Comparison of ENCODE assay signal across 21 cellular contexts in the genomic region with DNA sequence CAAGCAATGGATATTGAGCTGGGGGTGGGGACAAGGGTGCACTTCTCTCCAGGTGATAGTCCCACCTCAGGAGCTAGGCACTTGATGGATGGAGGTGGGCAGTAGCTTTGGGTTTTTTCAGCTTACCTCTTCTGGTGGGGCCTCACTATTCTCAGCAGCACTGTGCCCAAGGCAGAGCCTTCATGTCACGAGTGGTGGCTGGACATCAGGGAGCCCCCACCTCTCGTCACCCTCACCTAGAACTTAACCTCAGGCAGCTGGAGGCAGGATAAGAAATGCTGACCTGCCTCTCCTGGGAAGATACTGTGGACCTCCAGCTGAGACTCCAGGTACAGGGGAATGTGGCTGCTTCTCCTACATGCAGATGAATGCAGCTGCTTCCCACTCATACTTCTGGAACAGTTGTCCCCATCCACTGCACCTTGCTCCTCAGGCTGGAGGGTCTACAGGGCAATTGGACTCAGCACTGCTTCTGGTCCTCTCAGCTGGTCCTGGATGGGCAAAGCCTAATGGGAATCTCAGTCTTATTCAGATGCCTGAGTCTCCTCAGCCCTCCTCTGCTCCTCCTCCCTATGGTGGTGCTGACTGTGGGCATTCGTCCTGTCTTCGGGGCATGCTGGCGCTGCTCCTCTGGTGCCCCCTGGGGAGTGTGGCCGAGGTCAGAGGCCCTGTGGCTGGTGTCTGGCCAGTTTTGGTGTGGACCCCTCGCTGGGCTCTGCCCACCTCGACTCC.
DNase-seq lines count a peak whose midpoint lies in the region; ATAC-seq, FAIRE-seq and TF ChIP-seq lines count a peak whose summit lies in the region.
"Had no signal": no experiment of that assay in that cellular context is flagged by ENCODE, and none has a peak within 500 bp of the region (broad histone marks: within the 10 kb centered on the region; RNA-seq: fewer than 3 reads in every experiment).

No MANE protein-coding gene starts in this region.

- no peak for TF ChIP-seq RAD21 in HepG2 (CRISPR knock-in tag; IDR thresholded peaks at IDR 0.05)

- H3K4me1 ChIP-seq in right lobe of liver = no peaks in the 10 kb centered on the region
- H3K4me1 ChIP-seq in HepG2 (ENCODE audit: insufficient read depth, low read length) = no peaks in the 10 kb centered on the region
- H3K4me1 ChIP-seq in astrocyte (ENCODE audit: insufficient read depth, low read length) = peaks cover 15% of the 10 kb centered on the region
- H3K4me1 ChIP-seq in transverse colon = peaks cover 0 to 4% (median 0%) of the 10 kb centered on the region in 4 donors
- H3K4me1 ChIP-seq: left lung had no signal

- H3K9me3 ChIP-seq in right lobe of liver = no peaks in the 10 kb centered on the region
- no peaks in the 10 kb centered on the region for H3K9me3 ChIP-seq in HepG2 (ENCODE audit: low read length)
- H3K9me3 ChIP-seq in astrocyte (ENCODE audit: insufficient read depth, low read depth, low read length) = no peaks in the 10 kb centered on the region
- H3K9me3 ChIP-seq in transverse colon = no peaks in the 10 kb centered on the region
- H3K9me3 ChIP-seq: ascending aorta, left lung had no signal

- H3K27me3 ChIP-seq in right lobe of liver (no peaks in the 10 kb centered on the region), HepG2 (ENCODE audit: control insufficient read depth in 1 of 2, insufficient read depth in 2 of 2, low read length in 2 of 2) (peaks cover 1 to 17% of the 10 kb centered on the region in 2 experiments; a peak in 3 of 5 replicates), astrocyte (ENCODE audit: insufficient read depth, low read length) (no peaks in the 10 kb centered on the region), transverse colon (no peaks in the 10 kb centered on the region)
- H3K27me3 ChIP-seq: ascending aorta, left lung had no signal

- intact Hi-C loops in right lobe of liver (cut with DNase I) (no loop called here), HepG2 (cut with micrococcal nuclease; ENCODE audit: unreplicated experiment) (loop anchor here (10.0 kb wide), 1 partner anchor 1638 kb away; no protein-coding TSS in a partner anchor), transverse colon (cut with DNase I; ENCODE audit: low total_unique reads) (no loop called here)

- H3K9me3 Mint-ChIP-seq in astrocyte (ENCODE audit: unreplicated experiment) (peaks cover 13% of the 10 kb centered on the region), osteocyte (ENCODE audit: unreplicated experiment) (peaks cover 12% of the 10 kb centered on the region)
- H3K9me3 Mint-ChIP-seq: neural crest cell had no signal

- TF ChIP-seq CTCF in right lobe of liver (IDR thresholded peaks at IDR 0.05) (no peak), HepG2 (CRISPR knock-in tag; IDR thresholded peaks at IDR 0.05) (no peak), astrocyte (IDR thresholded peaks at IDR 0.05; ENCODE audit: insufficient read depth, low read depth, low read length) (no peak), osteocyte (IDR thresholded peaks at IDR 0.05) (no peak), transverse colon (IDR thresholded peaks at IDR 0.05) (no peak)

- H3K27me3 Mint-ChIP-seq in astrocyte (ENCODE audit: low read depth, unreplicated experiment) (no peaks in the 10 kb centered on the region), osteocyte (ENCODE audit: unreplicated experiment) (peaks cover 8% of the 10 kb centered on the region)
- H3K27me3 Mint-ChIP-seq: effector memory CD8-positive, alpha-beta T cell had no signal

- CTCF ChIA-PET in HepG2 (lab: Yijun Ruan, JAX; ENCODE audit: low intra/inter-chr PET ratio, low total read pairs) = no interaction called here

- no peak overlapping the region for H3K4me3 ChIP-seq in right lobe of liver
- no peak overlapping the region for H3K4me3 ChIP-seq in HepG2 (replicated peaks in 1 of 3; ENCODE audit: insufficient read depth in 1 of 3, low read depth in 2 of 3, low read length in 3 of 3)
- H3K4me3 ChIP-seq in astrocyte (ENCODE audit: insufficient read depth, low read depth, low read length) = no peak overlapping the region
- no peak overlapping the region for H3K4me3 ChIP-seq in transverse colon
- H3K4me3 ChIP-seq: ascending aorta, left lung had no signal

- WGBS in right lobe of liver (ENCODE audit: insufficient coverage, low coverage, low lambda C conversion rate, missing lambda C conversion rate) = 80% methylated on average over 1 of the region's 8 CpGs
- WGBS in HepG2 (ENCODE audit: low lambda C conversion rate) = no CpG with 5 or more reads among the region's 8 CpGs
- 76% methylated on average over 8 of the region's 8 CpGs; no CpG with 5 or more reads in 1 of the 2 donors for WGBS in transverse colon (ENCODE audit: low coverage in 1 of 2), 2 donors

- H3K4me1 Mint-ChIP-seq in astrocyte (ENCODE audit: low read depth, unreplicated experiment) = peaks cover 31% of the 10 kb centered on the region
- H3K4me1 Mint-ChIP-seq in osteocyte (ENCODE audit: unreplicated experiment) = peaks cover 15% of the 10 kb centered on the region

- TF ChIP-seq POLR2A in right lobe of liver (IDR thresholded peaks at IDR 0.05) (no peak), HepG2 (IDR thresholded peaks at IDR 0.05; ENCODE audit: insufficient read depth in 1 of 2, low read depth in 2 of 2, low read length in 2 of 2) (no peak), transverse colon (IDR thresholded peaks at IDR 0.05) (no peak)

- ATAC-seq in right lobe of liver = no peak
- ATAC-seq in HepG2 = no peak
- ATAC-seq in HG02981 (IDR thresholded peaks at IDR 0.05; ENCODE audit: unreplicated experiment) = no peak
- ATAC-seq: CD8-positive, alpha-beta T cell; effector memory CD8-positive, alpha-beta T cell had no signal

- TF ChIP-seq EP300 in HepG2 (IDR thresholded peaks at IDR 0.05; ENCODE audit: low read depth in 2 of 2, low read length in 2 of 2) (no peak), HepG2 (CRISPR knock-in tag; IDR thresholded peaks at IDR 0.05; ENCODE audit: borderline replicate concordance) (no peak), transverse colon (IDR thresholded peaks at IDR 0.05; ENCODE audit: low read depth) (no peak)

- no peak for FAIRE-seq in HepG2 (lab: Jason Lieb, UNC)
- no peak for FAIRE-seq in astrocyte (lab: Jason Lieb, UNC)

- peak in 2 of 3 donors; percentile 33 to 40 for DNase-seq in right lobe of liver
- no peak for DNase-seq in HepG2 (ENCODE audit: low spot score)
- no peak for DNase-seq in astrocyte (ENCODE audit: low read depth)
- DNase-seq in osteocyte (ENCODE audit: extremely low spot score, unreplicated experiment) = peak; percentile 66
- no peak for DNase-seq in transverse colon
- no peak for DNase-seq in nucleus accumbens (lab: John Stamatoyannopoulos, UW)
- DNase-seq: activated CD4-positive, alpha-beta T cell treated with anti-CD3 and anti-CD28 coated beads for 4 hours; activated naive CD4-positive, alpha-beta T cell treated with anti-CD3 and anti-CD28 coated beads for 36 hours; activated T-cell treated with anti-CD3 and anti-CD28 coated beads, Interleukin-2, amount 50 U/mL, for 1 hour; effector memory CD8-positive, alpha-beta T cell; glutamatergic neuron; midbrain; NCI-H2107; NCI-H510A treated with DMSO at 0.1 percent for 48 hours; stimulated activated CD4-positive, alpha-beta T cell treated with anti-CD3 and anti-CD28 coated beads, Interleukin-15, amount 100 ng/mL, for 24 hours had no signal

- no peak overlapping the region for H3K27ac ChIP-seq in right lobe of liver
- no peak overlapping the region for H3K27ac ChIP-seq in HepG2 (ENCODE audit: extremely low read length, insufficient read depth, low read length)
- H3K27ac ChIP-seq in astrocyte (ENCODE audit: low read depth, low read length) = no peak overlapping the region
- peak overlapping the region in 1 of 4 donors; percentile 58 for H3K27ac ChIP-seq in transverse colon
- H3K27ac ChIP-seq: HL-60, left lung had no signal

- no peaks in the 10 kb centered on the region for H3K36me3 ChIP-seq in right lobe of liver
- no peaks in the 10 kb centered on the region for H3K36me3 ChIP-seq in HepG2 (replicated peaks in 1 of 2; ENCODE audit: control insufficient read depth in 1 of 2, insufficient read depth in 2 of 2, low read length in 2 of 2)
- H3K36me3 ChIP-seq in astrocyte (ENCODE audit: insufficient read depth, low read length) = no peaks in the 10 kb centered on the region
- H3K36me3 ChIP-seq in transverse colon = no peaks in the 10 kb centered on the region
- H3K36me3 ChIP-seq: ascending aorta, left lung had no signal

- H2AFZ ChIP-seq in HepG2 (ENCODE audit: low read length) (no peak overlapping the region), astrocyte (ENCODE audit: low read depth, low read length) (no peak overlapping the region)

- H3K79me2 ChIP-seq in HepG2 (ENCODE audit: insufficient read depth, low read length) (no peaks in the 10 kb centered on the region), astrocyte (ENCODE audit: insufficient read depth, low read length) (no peaks in the 10 kb centered on the region)

- in situ Hi-C loops in HepG2 (cut with HindIII; ENCODE audit: extremely low pct_ligation_motif_present, low pct_unique_long_range_greater_than_20kb) = no loop called here
- in situ Hi-C loops in transverse colon (cut with MboI; ENCODE audit: low pct_ligation_motif_present in 1 of 4, low pct_unique_long_range_greater_than_20kb in 1 of 4, low sequenced_read_pairs in 3 of 4) = no loop called here

- H3K9ac ChIP-seq in HepG2 (ENCODE audit: insufficient read depth, low read depth, low read length) = no peak overlapping the region
- no peak overlapping the region for H3K9ac ChIP-seq in astrocyte (ENCODE audit: low read length)

- BruUV-seq in HepG2 (replicated peaks; lab: Mats Ljungman, UMichigan) = no TSS peak

- H3K27ac Mint-ChIP-seq in astrocyte (ENCODE audit: unreplicated experiment) (peak overlapping the region; percentile 91), osteocyte (ENCODE audit: unreplicated experiment) (no peak overlapping the region)
- H3K27ac Mint-ChIP-seq: activated naive CD4-positive, alpha-beta T cell treated with anti-CD3 and anti-CD28 coated beads for 36 hours; CD8-positive, alpha-beta T cell had no signal

- no peak overlapping the region for H3K4me3 Mint-ChIP-seq in astrocyte (ENCODE audit: unreplicated experiment)
- H3K4me3 Mint-ChIP-seq in osteocyte (ENCODE audit: unreplicated experiment) = no peak overlapping the region
- H3K4me3 Mint-ChIP-seq: activated naive CD4-positive, alpha-beta T cell treated with anti-CD3 and anti-CD28 coated beads for 36 hours; CD8-positive, alpha-beta T cell; effector memory CD8-positive, alpha-beta T cell; neural crest cell had no signal

- no peaks in the 10 kb centered on the region for H4K20me1 ChIP-seq in HepG2 (ENCODE audit: insufficient read depth, low read length)
- H4K20me1 ChIP-seq in astrocyte (ENCODE audit: insufficient read depth, low read length) = no peaks in the 10 kb centered on the region

- no peak overlapping the region for H3K4me2 ChIP-seq in HepG2 (ENCODE audit: low read depth, low read length)
- H3K4me2 ChIP-seq in astrocyte (ENCODE audit: low read length) = no peak overlapping the region

- H3K36me3 Mint-ChIP-seq in astrocyte (ENCODE audit: low read depth, unreplicated experiment) = no peaks in the 10 kb centered on the region
- H3K36me3 Mint-ChIP-seq in osteocyte (ENCODE audit: unreplicated experiment) = peaks cover 2% of the 10 kb centered on the region
- H3K36me3 Mint-ChIP-seq: CD8-positive, alpha-beta T cell had no signal

- POLR2A ChIA-PET in HepG2 (lab: Yijun Ruan, JAX) = no interaction called here

Comparison
In these comparisons a context has a peak if more than half of its experiments do, and no peak if none do; other contexts are left out.
1. DNase-seq: peak in right lobe of liver (2 of 3) and osteocyte (single experiment); none in HepG2 (single experiment), astrocyte (single experiment), transverse colon (single experiment) and nucleus accumbens (0 of 56).